32 cellular contexts compared by ENCODE assay signal in the genomic region with DNA sequence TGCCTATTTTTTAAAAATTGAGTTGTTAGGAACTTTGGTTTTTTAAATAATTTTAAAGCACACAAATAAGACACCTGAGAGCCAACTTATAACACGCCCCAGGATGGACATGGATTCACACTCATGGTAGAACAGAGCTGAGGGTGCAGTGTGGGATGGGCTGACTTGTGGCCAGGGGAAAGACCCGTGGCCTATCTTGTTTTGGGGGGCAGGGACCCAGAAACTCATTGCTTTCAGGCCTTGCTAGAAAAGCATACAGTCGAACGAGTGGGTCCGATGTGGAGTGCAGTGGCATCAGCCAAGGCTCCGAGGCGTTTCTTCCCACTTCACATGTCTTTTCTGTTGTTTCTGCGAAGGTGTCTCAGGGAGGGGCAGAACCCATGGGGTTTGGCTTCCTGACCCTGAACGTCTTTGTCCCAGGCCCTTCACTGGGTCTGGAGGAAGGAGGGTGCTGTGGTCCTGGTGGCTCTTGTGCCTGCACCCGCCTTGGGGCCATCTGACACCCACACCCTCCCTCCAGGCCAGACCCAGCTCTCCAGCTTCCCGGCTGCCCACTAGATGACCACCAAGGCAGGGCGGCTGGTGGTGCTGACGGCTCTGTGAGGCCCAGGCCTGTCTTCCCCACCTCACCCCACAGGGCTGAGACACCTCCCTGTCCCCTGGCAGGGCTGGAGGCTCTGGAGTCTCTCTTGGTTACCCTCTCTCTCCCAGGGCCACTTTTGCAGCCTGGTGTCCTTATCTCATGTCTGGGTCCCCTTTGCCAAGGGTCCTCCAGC.
DNase-seq lines count a peak whose midpoint lies in the region; ATAC-seq, FAIRE-seq and TF ChIP-seq lines count a peak whose summit lies in the region.
"Had no signal": no experiment of that assay in that cellular context is flagged by ENCODE, and none has a peak within 500 bp of the region (broad histone marks: within the 10 kb centered on the region; RNA-seq: fewer than 3 reads in every experiment).

No MANE protein-coding gene starts in this region.

- TF ChIP-seq POLR2A in HepG2 (IDR thresholded peaks at IDR 0.05; ENCODE audit: insufficient read depth in 1 of 2, low read depth in 2 of 2, low read length in 2 of 2) (no peak), sigmoid colon (IDR thresholded peaks at IDR 0.05) (no peak)

- TF ChIP-seq CTCF in HepG2 (CRISPR knock-in tag; IDR thresholded peaks at IDR 0.05) (no peak), sigmoid colon (IDR thresholded peaks at IDR 0.05) (no peak), osteocyte (IDR thresholded peaks at IDR 0.05) (no peak)

- H3K36me3 ChIP-seq in HepG2 (replicated peaks in 1 of 2; ENCODE audit: control insufficient read depth in 1 of 2, insufficient read depth in 2 of 2, low read length in 2 of 2) (no peaks in the 10 kb centered on the region), sigmoid colon (no peaks in the 10 kb centered on the region)
- H3K36me3 ChIP-seq: gastrocnemius medialis, neutrophil, SJCRH30, uterus had no signal

- WGBS in HepG2 (ENCODE audit: low lambda C conversion rate): 97% methylated on average over 8 of the region's 13 CpGs
- 92 to 93% methylated on average over 13 of the region's 13 CpGs for WGBS in sigmoid colon, 2 donors

- FAIRE-seq in HepG2 (lab: Jason Lieb, UNC): no peak
- FAIRE-seq: A204.1, endothelial cell of umbilical vein, GM18507 had no signal

- no TSS peak for BruUV-seq in HepG2 (replicated peaks; lab: Mats Ljungman, UMichigan)

- no peak for TF ChIP-seq RAD21 in HepG2 (CRISPR knock-in tag; IDR thresholded peaks at IDR 0.05)

- no peaks in the 10 kb centered on the region for H3K36me3 Mint-ChIP-seq in activated naive CD4-positive, alpha-beta T cell treated with anti-CD3 and anti-CD28 coated beads, Interleukin-2, amount 50 U/mL, for 72 hours
- H3K36me3 Mint-ChIP-seq in activated T-helper 17 cell treated with anti-CD3 and anti-CD28 coated beads, Interleukin-2, amount 50 U/mL, for 72 hours (ENCODE audit: low read depth): no peaks in the 10 kb centered on the region
- H3K36me3 Mint-ChIP-seq in osteocyte (ENCODE audit: unreplicated experiment): no peaks in the 10 kb centered on the region

- POLR2A ChIA-PET in HepG2 (lab: Yijun Ruan, JAX): no interaction called here

- DNase-seq in activated naive CD4-positive, alpha-beta T cell treated with anti-CD3 and anti-CD28 coated beads, Interleukin-2, amount 50 U/mL, for 72 hours (ENCODE audit: low spot score in 2 of 2): peak in 1 of 2 donors; percentile 48
- no peak for DNase-seq in activated naive CD4-positive, alpha-beta T cell (lab: John Stamatoyannopoulos, UW)
- no peak for DNase-seq in HepG2 (ENCODE audit: low spot score)
- DNase-seq in sigmoid colon: peak; percentile 46
- no peak for DNase-seq in NCI-H1105 (lab: John Stamatoyannopoulos, UW)
- DNase-seq in osteocyte (ENCODE audit: extremely low spot score, unreplicated experiment): no peak
- DNase-seq: activated CD4-positive, alpha-beta T cell treated with anti-CD3 and anti-CD28 coated beads for 4 hours; activated CD8-positive, alpha-beta memory T cell treated with anti-CD3 and anti-CD28 coated beads for 24 hours; activated T-cell treated with anti-CD3 and anti-CD28 coated beads, Interleukin-2, amount 50 U/mL, for 1 hour; CD8-positive, alpha-beta T cell; gastrocnemius medialis; IMR-90; mesendoderm; MV-4-11; NCI-H1436 treated with DMSO at 0.1 percent for 48 hours; NCI-H446 treated with DMSO at 0.1 percent for 48 hours; NCI-H774; SJCRH30; stimulated activated naive CD8-positive, alpha-beta T cell treated with anti-CD3 and anti-CD28 coated beads, Interleukin-15, Interleukin-2, amounts not matched to agents 100 U/mL and 50 U/mL, for 24 hours; SW 1271; T-helper 9 cell; testis; uterus had no signal

- H3K79me2 ChIP-seq in HepG2 (ENCODE audit: insufficient read depth, low read length): no peaks in the 10 kb centered on the region

- no peak overlapping the region for H3K4me2 ChIP-seq in HepG2 (ENCODE audit: low read depth, low read length)
- H3K4me2 ChIP-seq: GM23338, smooth muscle cell had no signal

- H3K9me3 ChIP-seq in HepG2 (ENCODE audit: low read length): no peaks in the 10 kb centered on the region
- H3K9me3 ChIP-seq in sigmoid colon: no peaks in the 10 kb centered on the region
- H3K9me3 ChIP-seq: gastrocnemius medialis, neutrophil, testis, uterus had no signal

- TF ChIP-seq EP300 in HepG2 (IDR thresholded peaks at IDR 0.05; ENCODE audit: low read depth in 2 of 2, low read length in 2 of 2) (no peak), HepG2 (CRISPR knock-in tag; IDR thresholded peaks at IDR 0.05; ENCODE audit: borderline replicate concordance) (no peak), sigmoid colon (IDR thresholded peaks at IDR 0.05) (no peak)

- H3K27me3 ChIP-seq in HepG2 (ENCODE audit: control insufficient read depth in 1 of 2, insufficient read depth in 2 of 2, low read length in 2 of 2) (no peaks in the 10 kb centered on the region), sigmoid colon (no peaks in the 10 kb centered on the region)
- H3K27me3 ChIP-seq: gastrocnemius medialis, neutrophil, SJCRH30, testis, uterus had no signal

- H3K9me3 Mint-ChIP-seq in activated naive CD4-positive, alpha-beta T cell treated with anti-CD3 and anti-CD28 coated beads, Interleukin-2, amount 50 U/mL, for 72 hours: no peaks in the 10 kb centered on the region
- no peaks in the 10 kb centered on the region for H3K9me3 Mint-ChIP-seq in activated T-helper 17 cell treated with anti-CD3 and anti-CD28 coated beads, Interleukin-2, amount 50 U/mL, for 72 hours
- H3K9me3 Mint-ChIP-seq in osteocyte (ENCODE audit: unreplicated experiment): no peaks in the 10 kb centered on the region
- H3K9me3 Mint-ChIP-seq: CD8-positive, alpha-beta T cell; GM23338 had no signal

- peak overlapping the region; percentile 91 for H3K27ac ChIP-seq in HepG2 (ENCODE audit: extremely low read length, insufficient read depth, low read length)
- H3K27ac ChIP-seq in sigmoid colon: no peak overlapping the region
- H3K27ac ChIP-seq: gastrocnemius medialis, neutrophil, SJCRH30, testis, uterus, VCaP had no signal

- H3K27me3 Mint-ChIP-seq in activated T-helper 17 cell treated with anti-CD3 and anti-CD28 coated beads, Interleukin-2, amount 50 U/mL, for 72 hours: no peaks in the 10 kb centered on the region
- H3K27me3 Mint-ChIP-seq in osteocyte (ENCODE audit: unreplicated experiment): peaks cover 2% of the 10 kb centered on the region

- H2AFZ ChIP-seq in HepG2 (ENCODE audit: low read length): no peak overlapping the region
- H2AFZ ChIP-seq: GM23338 had no signal

- H3K4me1 ChIP-seq in HepG2 (ENCODE audit: insufficient read depth, low read length) (peaks cover 78% of the 10 kb centered on the region), sigmoid colon (no peaks in the 10 kb centered on the region)
- H3K4me1 ChIP-seq: gastrocnemius medialis, uterus had no signal

- no peaks in the 10 kb centered on the region for H4K20me1 ChIP-seq in HepG2 (ENCODE audit: insufficient read depth, low read length)

- ATAC-seq in activated naive CD4-positive, alpha-beta T cell treated with anti-CD3 and anti-CD28 coated beads, Interleukin-2, amount 50 U/mL, for 72 hours: no peak
- ATAC-seq in activated T-helper 17 cell treated with anti-CD3 and anti-CD28 coated beads, Interleukin-2, amount 50 U/mL, for 72 hours (replicated peaks): no peak
- no peak for ATAC-seq in HepG2
- ATAC-seq in GM19023 (IDR thresholded peaks at IDR 0.05; ENCODE audit: unreplicated experiment): no peak
- ATAC-seq: CD8-positive, alpha-beta T cell; gastrocnemius medialis; GM23338; stimulated activated naive CD8-positive, alpha-beta T cell treated with anti-CD3 and anti-CD28 coated beads, Interleukin-15, Interleukin-2, amounts not matched to agents 100 U/mL and 50 U/mL, for 24 hours had no signal

- no peak overlapping the region for H3K4me3 ChIP-seq in HepG2 (replicated peaks in 1 of 3; ENCODE audit: insufficient read depth in 1 of 3, low read depth in 2 of 3, low read length in 3 of 3)
- H3K4me3 ChIP-seq in sigmoid colon: no peak overlapping the region
- H3K4me3 ChIP-seq: gastrocnemius medialis, GM23338, SJCRH30, smooth muscle cell, testis, uterus had no signal

- CTCF ChIA-PET in HepG2 (lab: Yijun Ruan, JAX; ENCODE audit: low intra/inter-chr PET ratio, low total read pairs): no interaction called here

- H3K27ac Mint-ChIP-seq in activated naive CD4-positive, alpha-beta T cell treated with anti-CD3 and anti-CD28 coated beads, Interleukin-2, amount 50 U/mL, for 72 hours: peak overlapping the region; percentile 33 to 38
- H3K27ac Mint-ChIP-seq in activated T-helper 17 cell treated with anti-CD3 and anti-CD28 coated beads, Interleukin-2, amount 50 U/mL, for 72 hours: peak overlapping the region; percentile 0
- no peak overlapping the region for H3K27ac Mint-ChIP-seq in osteocyte (ENCODE audit: unreplicated experiment)
- H3K27ac Mint-ChIP-seq: CD8-positive, alpha-beta T cell; GM23338 had no signal

- H3K4me3 Mint-ChIP-seq in activated T-helper 17 cell treated with anti-CD3 and anti-CD28 coated beads, Interleukin-2, amount 50 U/mL, for 72 hours: no peak overlapping the region
- H3K4me3 Mint-ChIP-seq in osteocyte (ENCODE audit: unreplicated experiment): no peak overlapping the region
- H3K4me3 Mint-ChIP-seq: CD8-positive, alpha-beta T cell; GM23338 had no signal

- intact Hi-C loops in HepG2 (cut with micrococcal nuclease; ENCODE audit: unreplicated experiment) (no loop called here), sigmoid colon (cut with DNase I) (no loop called here)

- in situ Hi-C loops in HepG2 (cut with HindIII; ENCODE audit: extremely low pct_ligation_motif_present, low pct_unique_long_range_greater_than_20kb): no loop called here

- H3K9ac ChIP-seq in HepG2 (ENCODE audit: insufficient read depth, low read depth, low read length): no peak overlapping the region

- H3K4me1 Mint-ChIP-seq in activated T-helper 17 cell treated with anti-CD3 and anti-CD28 coated beads, Interleukin-2, amount 50 U/mL, for 72 hours: no peaks in the 10 kb centered on the region
- no peaks in the 10 kb centered on the region for H3K4me1 Mint-ChIP-seq in osteocyte (ENCODE audit: unreplicated experiment)
- H3K4me1 Mint-ChIP-seq: GM23338 had no signal

TF ChIP-seq in HepG2, 621 proteins besides CTCF, POLR2A, EP300 and RAD21 (continues in another document):
- no peak for TF ChIP-seq IKZF5 (CRISPR knock-in tag; IDR thresholded peaks at IDR 0.05)
- no peak for TF ChIP-seq SAP130 (CRISPR knock-in tag; IDR thresholded peaks at IDR 0.05; ENCODE audit: low read depth)
- TF ChIP-seq GPN1 (CRISPR knock-in tag; IDR thresholded peaks at IDR 0.05; ENCODE audit: borderline replicate concordance): no peak
